8 cellular contexts compared by ENCODE assay signal in genomic region chr3:48635222-48636021, GRCh38. TPM values are rescaled to one million over a fixed set of nuclear protein-coding genes. Genes with fewer than 3 reads are reported as not detected.
DNase-seq lines count a peak whose midpoint lies in the region; TF ChIP-seq lines count a peak whose summit lies in the region.

Gene SLC26A6 (minus strand): TSS chr3:48635461. CDS start chr3:48635393, 68 bp downstream.

- no peaks in the 10 kb centered on the region for H3K36me3 Mint-ChIP-seq in neural crest cell (ENCODE audit: low read depth)

- no peaks in the 10 kb centered on the region for H3F3A ChIP-seq in MM.1S (ENCODE audit: insufficient read depth, low read length)

- H3K9ac ChIP-seq in MM.1S (ENCODE audit: low read length) = peak within 1 kb of the TSS; percentile 65; the same call in 1 of the 2 replicates
- peak within 1 kb of the TSS; percentile 75 to 87 for H3K9ac ChIP-seq in stomach smooth muscle (ENCODE audit: low read length in 2 of 2)

- H3K27ac ChIP-seq in MM.1S (ENCODE audit: low read length) (no peak within 1 kb of the TSS; the same call in 1 of the 2 replicates), stomach smooth muscle (ENCODE audit: low read length) (peak within 1 kb of the TSS; percentile 74)

- H3K4me1 ChIP-seq in MM.1S (ENCODE audit: low read length) (peaks cover 12% of the 10 kb centered on the region; the same call in 1 of the 2 replicates), stomach smooth muscle (ENCODE audit: control insufficient read depth, insufficient read depth, low read length) (peaks cover 25% of the 10 kb centered on the region)

- no peaks in the 10 kb centered on the region for H3K36me3 ChIP-seq in MM.1S (replicated peaks; ENCODE audit: insufficient read depth, low read length)
- H3K36me3 ChIP-seq in stomach smooth muscle (ENCODE audit: control insufficient read depth in 2 of 2, insufficient read depth in 2 of 2, low read length in 2 of 2) = peaks cover 9 to 17% of the 10 kb centered on the region in 2 donors

- no peaks in the 10 kb centered on the region for H3K9me2 ChIP-seq in MM.1S (replicated peaks; ENCODE audit: insufficient read depth, low read length)

- peak within 1 kb of the TSS; percentile 89 for H3K4me3 Mint-ChIP-seq in neural crest cell

- H3K9me3 Mint-ChIP-seq in neural crest cell = no peaks in the 10 kb centered on the region

- TF ChIP-seq CTCF in MM.1S (IDR thresholded peaks at IDR 0.05; ENCODE audit: low read length) (peak; percentile 62), fibroblast of villous mesenchyme (IDR thresholded peaks at IDR 0.05; ENCODE audit: insufficient read depth, low read depth, low read length) (peak; percentile 66), neural crest cell (conservative IDR thresholded peaks at IDR 0.05) (peak; percentile 65)

- no peaks in the 10 kb centered on the region for H3K27me3 Mint-ChIP-seq in neural crest cell (ENCODE audit: low read depth)

- peak; percentile 94 for DNase-seq in GDM1 (lab: John Stamatoyannopoulos, UW)
- peak; percentile 96 for DNase-seq in HCEC 1CT
- peak; percentile 96 for DNase-seq in MM.1S
- peak; percentile 56 for DNase-seq in SIG-M5 (lab: John Stamatoyannopoulos, UW)
- peak; percentile 93 for DNase-seq in activated gamma-delta T cell (lab: John Stamatoyannopoulos, UW)
- peak; percentile 97 for DNase-seq in fibroblast of villous mesenchyme (ENCODE audit: low read depth)
- peak; percentile 97 for DNase-seq in neural crest cell (ENCODE audit: low read depth, low spot score)

- H3K27me3 ChIP-seq in MM.1S (replicated peaks; ENCODE audit: insufficient read depth, low read length) (peaks cover 5% of the 10 kb centered on the region; the same call in 1 of the 2 replicates), stomach smooth muscle (ENCODE audit: control insufficient read depth in 1 of 2, insufficient read depth in 2 of 2, low read length in 2 of 2) (no peaks in the 10 kb centered on the region)

- peak within 1 kb of the TSS; percentile 99 for H3K4me2 ChIP-seq in MM.1S (ENCODE audit: low read depth, low read length)

- peak within 1 kb of the TSS; percentile 92 for H3K27ac Mint-ChIP-seq in neural crest cell (ENCODE audit: unreplicated experiment)

- no peaks in the 10 kb centered on the region for H4K20me1 ChIP-seq in MM.1S (ENCODE audit: insufficient read depth, low read length)

- peaks cover 32% of the 10 kb centered on the region for H3K4me1 Mint-ChIP-seq in neural crest cell

- H3K4me3 ChIP-seq in MM.1S (ENCODE audit: low read length) (peak within 1 kb of the TSS; percentile 88), fibroblast of villous mesenchyme (ENCODE audit: low read depth, low read length) (peak within 1 kb of the TSS; percentile 97), stomach smooth muscle (ENCODE audit: low read length in 2 of 2) (peak within 1 kb of the TSS; percentile 86 to 87)

- peak within 1 kb of the TSS; percentile 86 for H2AFZ ChIP-seq in MM.1S (ENCODE audit: low read length)

- H3K79me2 ChIP-seq in MM.1S (ENCODE audit: low read length) = no peaks in the 10 kb centered on the region

- H3K9me3 ChIP-seq in MM.1S (replicated peaks; ENCODE audit: insufficient read depth, low read length) = no peaks in the 10 kb centered on the region
- H3K9me3 ChIP-seq in stomach smooth muscle (ENCODE audit: control insufficient read depth in 2 of 2, low read length in 2 of 2) = no peaks in the 10 kb centered on the region

RNA-seq across cellular contexts. Expression of gene SLC26A6, which starts in this region (rescaled TPM):
- total RNA-seq in fibroblast of villous mesenchyme (34.8 and 45.8 TPM in 2 replicates), neural crest cell (54.8 and 57.4 TPM in 2 replicates)
